In genomic region chr17:75978938-75979704, GRCh38 we compare ENCODE assay signal across 1 cellular context.
TF ChIP-seq lines count a peak whose summit lies in the region.

TSS of gene ACOX1 (minus strand) at chr17:75979166. CDS start at chr17:75979073, 93 bp downstream.
TSS of gene TEN1 (plus strand) at chr17:75979240. CDS start at chr17:75986193, 6,953 bp downstream.

TF ChIP-seq in HepG2, 621 proteins besides CTCF, POLR2A, EP300 and RAD21 (continued from another document and continues in another):
- peak; percentile 22 for TF ChIP-seq ZNF280D (CRISPR knock-in tag; IDR thresholded peaks at IDR 0.05)
- TF ChIP-seq SETDB1 (CRISPR knock-in tag; IDR thresholded peaks at IDR 0.05; ENCODE audit: borderline replicate concordance): no peak
- TF ChIP-seq ZNF607 (CRISPR knock-in tag; IDR thresholded peaks at IDR 0.05; ENCODE audit: borderline replicate concordance): no peak; the same call in 1 of the 2 replicates
- peak; percentile 76 for TF ChIP-seq ZNF883 (CRISPR knock-in tag; IDR thresholded peaks at IDR 0.05; ENCODE audit: not compliant biosample characterization)
- TF ChIP-seq ZNF543 (CRISPR knock-in tag; IDR thresholded peaks at IDR 0.05): peak; percentile 84; the same call in 1 of the 2 replicates
- TF ChIP-seq PLRG1 (conservative IDR thresholded peaks at IDR 0.05): no peak
- peak; percentile 81 for TF ChIP-seq ZNF230 (CRISPR knock-in tag; IDR thresholded peaks at IDR 0.05)
- no peak for TF ChIP-seq ZNF512 (CRISPR knock-in tag; IDR thresholded peaks at IDR 0.05)
- peak; percentile 3; the same call in 1 of the 2 replicates for TF ChIP-seq ZNF225 (CRISPR knock-in tag; IDR thresholded peaks at IDR 0.05)
- peak; percentile 79; the same call in 1 of the 2 replicates for TF ChIP-seq ZNF768 (CRISPR knock-in tag; IDR thresholded peaks at IDR 0.05)
- peak; percentile 84 for TF ChIP-seq POGK (CRISPR knock-in tag; conservative IDR thresholded peaks at IDR 0.05)
- no peak for TF ChIP-seq NPAS2 (CRISPR knock-in tag; IDR thresholded peaks at IDR 0.05; ENCODE audit: borderline replicate concordance)
- peak; percentile 87 for TF ChIP-seq GATAD2A (CRISPR knock-in tag; IDR thresholded peaks at IDR 0.05)
- no peak for TF ChIP-seq PTBP1 (IDR thresholded peaks at IDR 0.05; ENCODE audit: low read depth, low read length, poor library complexity, severe bottlenecking)
- TF ChIP-seq SMAD1 (CRISPR knock-in tag; IDR thresholded peaks at IDR 0.05; ENCODE audit: borderline replicate concordance, low read depth): peak; percentile 96; the same call in 1 of the 2 replicates
- no peak for TF ChIP-seq ZNF577 (CRISPR knock-in tag; IDR thresholded peaks at IDR 0.05; ENCODE audit: borderline replicate concordance, low read depth)
- TF ChIP-seq HNF4G (IDR thresholded peaks at IDR 0.05; ENCODE audit: borderline replicate concordance, low read depth, low read length): peak; percentile 38; the same call in 1 of the 2 replicates
- TF ChIP-seq HNF4G (CRISPR knock-in tag; IDR thresholded peaks at IDR 0.05; ENCODE audit: borderline replicate concordance, low read depth): no peak
- no peak for TF ChIP-seq ZNF550 (CRISPR knock-in tag; IDR thresholded peaks at IDR 0.05; ENCODE audit: borderline replicate concordance)
- TF ChIP-seq TAF15 (IDR thresholded peaks at IDR 0.05; ENCODE audit: low read depth, low read length, poor library complexity, severe bottlenecking): peak; percentile 66
- peak; percentile 70 for TF ChIP-seq ZNF275 (CRISPR knock-in tag; IDR thresholded peaks at IDR 0.05; ENCODE audit: borderline replicate concordance)
- TF ChIP-seq THAP9 (CRISPR knock-in tag; IDR thresholded peaks at IDR 0.05; ENCODE audit: borderline replicate concordance): peak; percentile 53; the same call in 1 of the 2 replicates
- peak; percentile 66 for TF ChIP-seq GABPA (IDR thresholded peaks at IDR 0.05; ENCODE audit: low read depth, low read length)
- peak; percentile 84 for TF ChIP-seq GABPA (CRISPR knock-in tag; IDR thresholded peaks at IDR 0.05; ENCODE audit: low read depth)
- peak; percentile 97 for TF ChIP-seq POLR2G (IDR thresholded peaks at IDR 0.05; ENCODE audit: low read depth, low read length)
- TF ChIP-seq ZNF576 (CRISPR knock-in tag; IDR thresholded peaks at IDR 0.05): no peak
- TF ChIP-seq NR0B2 (CRISPR knock-in tag; IDR thresholded peaks at IDR 0.05): no peak; the same call in 1 of the 2 replicates
- peak; percentile 82; the same call in 1 of the 2 replicates for TF ChIP-seq KLF15 (CRISPR knock-in tag; IDR thresholded peaks at IDR 0.05; ENCODE audit: borderline replicate concordance)
- peak; percentile 66 for TF ChIP-seq ZSCAN20 (CRISPR knock-in tag; IDR thresholded peaks at IDR 0.05; ENCODE audit: borderline replicate concordance)
- TF ChIP-seq KAT7 (CRISPR knock-in tag; IDR thresholded peaks at IDR 0.05; ENCODE audit: borderline replicate concordance): peak; percentile 39; the same call in 1 of the 2 replicates
- TF ChIP-seq ZNF672 (CRISPR knock-in tag; IDR thresholded peaks at IDR 0.05): peak; percentile 94; the same call in 1 of the 2 replicates
- TF ChIP-seq ZNF451 (CRISPR knock-in tag; IDR thresholded peaks at IDR 0.05): peak; percentile 91
- TF ChIP-seq TFDP2 (CRISPR knock-in tag; IDR thresholded peaks at IDR 0.05): peak; percentile 67
- no peak for TF ChIP-seq FOXA1 (IDR thresholded peaks at IDR 0.05)
- no peak; the same call in 1 of the 2 replicates for TF ChIP-seq FOXA1 (CRISPR knock-in tag; IDR thresholded peaks at IDR 0.05)
- TF ChIP-seq RNF219 (CRISPR knock-in tag; IDR thresholded peaks at IDR 0.05): no peak
- TF ChIP-seq ZFP36L2 (CRISPR knock-in tag; IDR thresholded peaks at IDR 0.05): 0 out of 2 replicates have a peak, but pooled peaks have one; percentile 44
- no peak for TF ChIP-seq MAFF (IDR thresholded peaks at IDR 0.05; ENCODE audit: low read depth, low read length)
- no peak for TF ChIP-seq ZNF652 (CRISPR knock-in tag; IDR thresholded peaks at IDR 0.05; ENCODE audit: borderline replicate concordance, low read depth)
- no peak for TF ChIP-seq ZNF329 (CRISPR knock-in tag; IDR thresholded peaks at IDR 0.05; ENCODE audit: low read depth)
- TF ChIP-seq ZNF773 (CRISPR knock-in tag; IDR thresholded peaks at IDR 0.05; ENCODE audit: borderline replicate concordance): no peak
- 0 out of 2 replicates have a peak, but pooled peaks have one; percentile 14 for TF ChIP-seq DMTF1 (CRISPR knock-in tag; IDR thresholded peaks at IDR 0.05)
- peak; percentile 79 for TF ChIP-seq NFYB (CRISPR knock-in tag; IDR thresholded peaks at IDR 0.05)
- TF ChIP-seq HNRNPLL (IDR thresholded peaks at IDR 0.05; ENCODE audit: low read depth, low read length, poor library complexity, severe bottlenecking): peak; percentile 87
- no peak for TF ChIP-seq NFRKB (IDR thresholded peaks at IDR 0.05)
- TF ChIP-seq ZNF709 (CRISPR knock-in tag; IDR thresholded peaks at IDR 0.05): no peak
- TF ChIP-seq BRD4 (CRISPR knock-in tag; IDR thresholded peaks at IDR 0.05): no peak; the same call in 1 of the 2 replicates
- TF ChIP-seq ARID2 (CRISPR knock-in tag; IDR thresholded peaks at IDR 0.05; ENCODE audit: borderline replicate concordance): no peak; the same call in 1 of the 2 replicates
